ENCODE assay signal across 39 cellular contexts in genomic region chr12:28219827-28220226, GRCh38.
"Had no signal": no experiment of that assay in that cellular context is flagged by ENCODE, and none has a peak within 500 bp of the region (broad histone marks: within the 10 kb centered on the region; RNA-seq: fewer than 3 reads in every experiment).

No MANE protein-coding gene starts in this region.

- H3K36me3 ChIP-seq: adrenal gland, ascending aorta, brain microvascular endothelial cell, breast epithelium, cardiac muscle cell had no signal

- ATAC-seq: activated naive CD4-positive, alpha-beta T cell treated with anti-CD3 and anti-CD28 coated beads, Interleukin-2, amount 50 U/mL, for 72 hours; activated naive CD8-positive, alpha-beta T cell treated with anti-CD3 and anti-CD28 coated beads, Interleukin-2, amount 50 U/mL, for 24 hours; activated T-cell treated with anti-CD3 and anti-CD28 coated beads, Interleukin-2, amount 50 U/mL, for 4 hours; activated T-cell treated with anti-CD3 and anti-CD28 coated beads, Interleukin-2, amount 50 U/mL, for 72 hours; activated T-helper 17 cell treated with anti-CD3 and anti-CD28 coated beads, Interleukin-2, amount 50 U/mL, for 72 hours; body of pancreas had no signal

- H3K4me3 Mint-ChIP-seq: activated naive CD4-positive, alpha-beta T cell treated with anti-CD3 and anti-CD28 coated beads for 36 hours; activated naive CD4-positive, alpha-beta T cell treated with anti-CD3 and anti-CD28 coated beads, Interleukin-2, amount 10 ng/mL, durations not matched to agents 7 days and 5 days; activated naive CD4-positive, alpha-beta T cell treated with anti-CD3 and anti-CD28 coated beads, Interleukin-2, amount 50 U/mL, for 24 hours; activated naive CD8-positive, alpha-beta T cell; activated naive CD8-positive, alpha-beta T cell treated with anti-CD3 and anti-CD28 coated beads for 36 hours; activated naive CD8-positive, alpha-beta T cell treated with anti-CD3 and anti-CD28 coated beads, Interleukin-2, amount 10 ng/mL, durations not matched to agents 7 days and 5 days; activated naive CD8-positive, alpha-beta T cell treated with anti-CD3 and anti-CD28 coated beads, Interleukin-2, amount 50 U/mL, for 24 hours; activated T-cell treated with anti-CD3 and anti-CD28 coated beads, Interleukin-2, amount 50 U/mL, for 24 hours; activated T-cell treated with anti-CD3 and anti-CD28 coated beads, Interleukin-2, amount 50 U/mL, for 4 hours; activated T-cell treated with anti-CD3 and anti-CD28 coated beads, Interleukin-2, amount 50 U/mL, for 72 hours; activated T-helper 1 cell treated with anti-CD3 and anti-CD28 coated beads, Interleukin-12 subunit alpha, Interleukin-12 subunit beta, Interleukin-2, Interleukin-4 antibody, amounts not matched to agents 30 ng/mL and 10 ng/mL and 1 ng/mL, durations not matched to agents 14 hours and 24 hours and 36 hours; activated T-helper 17 cell treated with anti-CD3 and anti-CD28 coated beads, Interleukin-2, amount 50 U/mL, for 72 hours; brain; central memory CD8-positive, alpha-beta T cell had no signal

- H3K9me3 Mint-ChIP-seq: activated naive CD4-positive, alpha-beta T cell treated with anti-CD3 and anti-CD28 coated beads, Interleukin-2, amount 50 U/mL, for 72 hours; activated T-cell treated with anti-CD3 and anti-CD28 coated beads, Interleukin-2, amount 50 U/mL, for 4 hours; activated T-cell treated with anti-CD3 and anti-CD28 coated beads, Interleukin-2, amount 50 U/mL, for 72 hours; activated T-helper 17 cell treated with anti-CD3 and anti-CD28 coated beads, Interleukin-2, amount 50 U/mL, for 72 hours; central memory CD8-positive, alpha-beta T cell had no signal

- H3K27me3 ChIP-seq: adrenal gland, ascending aorta, body of pancreas, brain microvascular endothelial cell, breast epithelium, cardiac muscle cell had no signal

- H3K4me3 ChIP-seq: adrenal gland, ascending aorta, body of pancreas, breast epithelium, cardiac muscle cell had no signal

- H3K9me3 ChIP-seq: ascending aorta, body of pancreas had no signal

- H3K4me1 Mint-ChIP-seq: brain had no signal

- FAIRE-seq: astrocyte, bronchial epithelial cell had no signal

- H3K27me3 Mint-ChIP-seq: activated naive CD4-positive, alpha-beta T cell treated with anti-CD3 and anti-CD28 coated beads, Interleukin-2, amount 10 ng/mL, durations not matched to agents 7 days and 5 days; activated naive CD4-positive, alpha-beta T cell treated with anti-CD3 and anti-CD28 coated beads, Interleukin-2, amount 50 U/mL, for 24 hours; activated naive CD8-positive, alpha-beta T cell; activated naive CD8-positive, alpha-beta T cell treated with anti-CD3 and anti-CD28 coated beads for 36 hours; activated naive CD8-positive, alpha-beta T cell treated with anti-CD3 and anti-CD28 coated beads, Interleukin-2, amount 10 ng/mL, durations not matched to agents 7 days and 5 days; activated T-cell treated with anti-CD3 and anti-CD28 coated beads, Interleukin-2, amount 50 U/mL, for 24 hours; activated T-helper 17 cell treated with anti-CD3 and anti-CD28 coated beads, Interleukin-2, amount 50 U/mL, for 72 hours; central memory CD8-positive, alpha-beta T cell had no signal

- H3K27ac ChIP-seq: adrenal gland, ascending aorta, body of pancreas, brain microvascular endothelial cell, breast epithelium, cardiac muscle cell had no signal

- H3K4me1 ChIP-seq: breast epithelium had no signal

- DNase-seq: activated effector memory CD4-positive, alpha-beta T cell treated with anti-CD3 and anti-CD28 coated beads, Interleukin-2, amount 50 U/mL, for 16 hours; activated effector memory CD4-positive, alpha-beta T cell treated with Interleukin-2 at 50 U/mL for 16 hours; activated gamma-delta T cell; activated gamma-delta T cell treated with Interleukin-2 at 50 U/mL for 16 hours; activated naive CD4-positive, alpha-beta T cell; activated naive CD4-positive, alpha-beta T cell treated with anti-CD3 and anti-CD28 coated beads for 36 hours; activated naive CD4-positive, alpha-beta T cell treated with anti-CD3 and anti-CD28 coated beads, Interleukin-2, amount 10 ng/mL, durations not matched to agents 7 days and 5 days; activated naive CD4-positive, alpha-beta T cell treated with anti-CD3 and anti-CD28 coated beads, Interleukin-2, amount 50 U/mL, for 16 hours; activated naive CD4-positive, alpha-beta T cell treated with Interleukin-2 at 50 U/mL for 16 hours; activated naive CD8-positive, alpha-beta T cell treated with anti-CD3 and anti-CD28 coated beads for 36 hours; activated naive CD8-positive, alpha-beta T cell treated with anti-CD3 and anti-CD28 coated beads, Interleukin-2, amount 10 ng/mL, durations not matched to agents 7 days and 5 days; activated naive CD8-positive, alpha-beta T cell treated with anti-CD3 and anti-CD28 coated beads, Interleukin-2, amount 50 U/mL, for 24 hours; activated T-cell treated with anti-CD3 and anti-CD28 coated beads, Interleukin-2, amount 50 U/mL, for 24 hours; activated T-cell treated with anti-CD3 and anti-CD28 coated beads, Interleukin-2, amount 50 U/mL, for 4 hours; activated T-cell treated with anti-CD3 and anti-CD28 coated beads, Interleukin-2, amount 50 U/mL, for 48 hours; activated T-cell treated with anti-CD3 and anti-CD28 coated beads, Interleukin-2, amount 50 U/mL, for 72 hours; adrenal gland; amniotic stem cell; amygdala; anterior cingulate cortex; aorta; body of pancreas; brain microvascular endothelial cell; caudate nucleus; central memory CD4-positive, alpha-beta T cell; cerebellar nuclear complex had no signal

- H3K27ac Mint-ChIP-seq: activated naive CD4-positive, alpha-beta T cell treated with anti-CD3 and anti-CD28 coated beads for 36 hours; activated naive CD4-positive, alpha-beta T cell treated with anti-CD3 and anti-CD28 coated beads, Interleukin-2, amount 10 ng/mL, durations not matched to agents 7 days and 5 days; activated naive CD4-positive, alpha-beta T cell treated with anti-CD3 and anti-CD28 coated beads, Interleukin-2, amount 50 U/mL, for 24 hours; activated naive CD4-positive, alpha-beta T cell treated with anti-CD3 and anti-CD28 coated beads, Interleukin-2, amount 50 U/mL, for 72 hours; activated naive CD8-positive, alpha-beta T cell; activated naive CD8-positive, alpha-beta T cell treated with anti-CD3 and anti-CD28 coated beads for 36 hours; activated naive CD8-positive, alpha-beta T cell treated with anti-CD3 and anti-CD28 coated beads, Interleukin-2, amount 10 ng/mL, durations not matched to agents 7 days and 5 days; activated naive CD8-positive, alpha-beta T cell treated with anti-CD3 and anti-CD28 coated beads, Interleukin-2, amount 50 U/mL, for 24 hours; activated T-cell treated with anti-CD3 and anti-CD28 coated beads, Interleukin-2, amount 50 U/mL, for 24 hours; activated T-cell treated with anti-CD3 and anti-CD28 coated beads, Interleukin-2, amount 50 U/mL, for 72 hours; activated T-helper 1 cell treated with anti-CD3 and anti-CD28 coated beads, Interleukin-12 subunit alpha, Interleukin-12 subunit beta, Interleukin-2, Interleukin-4 antibody, amounts not matched to agents 30 ng/mL and 10 ng/mL and 1 ng/mL, durations not matched to agents 14 hours and 24 hours and 36 hours; activated T-helper 17 cell treated with anti-CD3 and anti-CD28 coated beads, Interleukin-2, amount 50 U/mL, for 72 hours; activated T-helper 2 cell treated with anti-CD3 and anti-CD28 coated beads, Interferon-gamma antibody, Interleukin-2, Interleukin-4, amounts not matched to agents 10 μg/mL and 5 μg/mL and 100 μg/mL, durations not matched to agents 14 hours and 24 hours and 36 hours; brain had no signal
